Comparison of ENCODE assay signal across 9 cellular contexts in genomic region chr4:104967034-104967401, GRCh38.
A peak's percentile ranks its signal among the peaks of the same experiment; 100 is the strongest.
DNase-seq lines count a peak whose midpoint lies in the region; ATAC-seq, FAIRE-seq and TF ChIP-seq lines count a peak whose summit lies in the region.
"Had no signal": no experiment of that assay in that cellular context is flagged by ENCODE, and none has a peak within 500 bp of the region (broad histone marks: within the 10 kb centered on the region; RNA-seq: fewer than 3 reads in every experiment).

No MANE protein-coding gene starts in this region.

- H3K4me1 ChIP-seq in kidney (ENCODE audit: control insufficient read depth in 1 of 2, insufficient read depth in 1 of 2, low read depth in 1 of 2, low read length in 2 of 2) (no peaks in the 10 kb centered on the region), neural progenitor cell (no peaks in the 10 kb centered on the region)

- FAIRE-seq in kidney (lab: Jason Lieb, UNC): no peak

- no peak overlapping the region for H3K4me2 ChIP-seq in neural progenitor cell

- H4K20me1 ChIP-seq in neural progenitor cell (ENCODE audit: low read depth): no peaks in the 10 kb centered on the region

- ATAC-seq in GM18867 (IDR thresholded peaks at IDR 0.05; ENCODE audit: unreplicated experiment) (peak; percentile 23), HG02840 (IDR thresholded peaks at IDR 0.05; ENCODE audit: low FRiP score, unreplicated experiment) (peak; percentile 16)

- no peaks in the 10 kb centered on the region for H3K9me3 Mint-ChIP-seq in neural progenitor cell

- H3K4me3 ChIP-seq in kidney (ENCODE audit: low read length in 2 of 2) (peak overlapping the region; percentile 9 to 11), neural progenitor cell (no peak overlapping the region)
- H3K4me3 ChIP-seq: cardiac muscle cell had no signal

- H3K9me3 ChIP-seq in kidney (ENCODE audit: control insufficient read depth in 1 of 2, low read length in 2 of 2) (no peaks in the 10 kb centered on the region), neural progenitor cell (ENCODE audit: low read depth) (no peaks in the 10 kb centered on the region)

- H3K36me3 ChIP-seq in kidney (ENCODE audit: control insufficient read depth in 1 of 2, insufficient read depth in 2 of 2, low read length in 2 of 2) (no peaks in the 10 kb centered on the region), neural progenitor cell (no peaks in the 10 kb centered on the region)
- H3K36me3 ChIP-seq: cardiac muscle cell had no signal

- TF ChIP-seq CTCF in kidney (IDR thresholded peaks at IDR 0.05; ENCODE audit: borderline replicate concordance, extremely low read depth, insufficient read depth) (no peak), neural progenitor cell (IDR thresholded peaks at IDR 0.05) (no peak)

- no peaks in the 10 kb centered on the region for H3F3A ChIP-seq in neural progenitor cell (ENCODE audit: low read depth)

- DNase-seq in NCI-H345 treated with DMSO at 0.1 percent for 48 hours (lab: John Stamatoyannopoulos, UW; ENCODE audit: unreplicated experiment): peak; percentile 24
- no peak for DNase-seq in kidney
- no peak for DNase-seq in neural progenitor cell (ENCODE audit: low spot score)
- DNase-seq in stimulated activated CD8-positive, alpha-beta memory T cell treated with anti-CD3 and anti-CD28 coated beads, Interleukin-4, amount 100 ng/mL, for 48 hours: no peak
- DNase-seq in NCI-H226: no peak
- no peak for DNase-seq in activated CD4-positive, alpha-beta T cell treated with anti-CD3 and anti-CD28 coated beads, Interleukin-2, amount 50 U/mL, for 4 hours

- H3K4me3 Mint-ChIP-seq in neural progenitor cell: no peak overlapping the region

- H3K9ac ChIP-seq in kidney (ENCODE audit: low read length in 2 of 2) (peak overlapping the region in 1 of 2 donors; percentile 1), neural progenitor cell (no peak overlapping the region)

- H3K4me1 Mint-ChIP-seq in neural progenitor cell: peaks cover 2% of the 10 kb centered on the region

- H3K27me3 Mint-ChIP-seq in neural progenitor cell (ENCODE audit: insufficient read depth, low read depth): no peaks in the 10 kb centered on the region

- H3K36me3 Mint-ChIP-seq in neural progenitor cell: no peaks in the 10 kb centered on the region

- no peak overlapping the region for H2AFZ ChIP-seq in neural progenitor cell (replicated peaks)

- intact Hi-C loops in kidney (cut with DNase I): no loop called here

- no peaks in the 10 kb centered on the region for H3K79me2 ChIP-seq in neural progenitor cell (ENCODE audit: low read depth)

- no peaks in the 10 kb centered on the region for H3K27me3 ChIP-seq in neural progenitor cell
- H3K27me3 ChIP-seq: cardiac muscle cell had no signal

- H3K27ac ChIP-seq in kidney (ENCODE audit: low read depth in 2 of 2, low read length in 2 of 2): peak overlapping the region in 1 of 2 donors; percentile 25
- H3K27ac ChIP-seq in neural progenitor cell: no peak overlapping the region
- H3K27ac ChIP-seq: cardiac muscle cell had no signal

- no peak overlapping the region for H3K27ac Mint-ChIP-seq in neural progenitor cell
